Comparison of ENCODE assay signal across 8 cellular contexts in the genomic region with DNA sequence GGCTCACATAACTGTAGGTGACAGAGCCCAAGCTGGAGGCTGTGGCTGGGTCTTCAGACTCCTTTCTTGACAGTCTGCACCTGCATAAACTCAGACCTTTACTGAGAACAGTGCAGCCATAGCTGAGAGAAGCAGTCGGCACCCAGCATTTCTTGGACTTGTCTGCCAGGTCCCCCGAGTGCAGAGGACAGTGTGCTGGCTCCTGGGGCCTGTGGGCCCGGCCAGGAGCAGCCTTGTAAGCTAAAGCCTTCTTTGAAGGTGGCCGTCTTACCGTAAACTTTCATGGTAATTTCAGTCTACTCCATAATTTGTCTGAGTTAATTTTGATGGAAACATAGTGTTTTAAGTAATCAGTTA.
A peak's percentile ranks its signal among the peaks of the same experiment; 100 is the strongest.
DNase-seq lines count a peak whose midpoint lies in the region; ATAC-seq and TF ChIP-seq lines count a peak whose summit lies in the region.

No MANE protein-coding gene starts in this region.

- no peak overlapping the region for H4K5ac ChIP-seq in mesendoderm (ENCODE audit: low read length)

- ATAC-seq in Panc1 (no peak), GM21528 (IDR thresholded peaks at IDR 0.05; ENCODE audit: low FRiP score, unreplicated experiment) (no peak), GM19023 (IDR thresholded peaks at IDR 0.05; ENCODE audit: unreplicated experiment) (no peak)

- intact Hi-C loops in Panc1 (cut with micrococcal nuclease; ENCODE audit: unreplicated experiment) (loop anchor here (5.0 kb wide), 1 partner anchor 34 kb away; no protein-coding TSS in a partner anchor), esophagus muscularis mucosa (cut with DNase I) (loop anchor here (5.0 kb wide), 1 partner anchor 34 kb away; no protein-coding TSS in a partner anchor)

- WGBS in esophagus muscularis mucosa, result 61% methylated on average over 3 of the region's 5 CpGs
- WGBS in mesendoderm (ENCODE audit: extremely low coverage, insufficient coverage, low lambda C conversion rate), result no CpG with 5 or more reads among the region's 5 CpGs

- no peak overlapping the region for H3K18ac ChIP-seq in mesendoderm (ENCODE audit: low read length)

- H3K36me3 ChIP-seq in CD8-positive, alpha-beta memory T cell (ENCODE audit: insufficient read depth, low read length), result no peaks in the 10 kb centered on the region
- H3K36me3 ChIP-seq in Panc1 (ENCODE audit: control insufficient read depth, insufficient read depth, low read length) (no peaks in the 10 kb centered on the region), esophagus muscularis mucosa (no peaks in the 10 kb centered on the region), skeletal muscle tissue (ENCODE audit: control insufficient read depth in 3 of 3, insufficient read depth in 3 of 3, low read length in 3 of 3) (no peaks in the 10 kb centered on the region), WERI-Rb-1 (no peaks in the 10 kb centered on the region), mesendoderm (ENCODE audit: control insufficient read depth, insufficient read depth, low read length) (no peaks in the 10 kb centered on the region)

- in situ Hi-C loops in Panc1 (cut with HindIII; ENCODE audit: low pct_unique_long_range_greater_than_20kb, low sequenced_read_pairs), result no loop called here

- H3K9ac ChIP-seq in skeletal muscle tissue (ENCODE audit: low read depth in 1 of 3, low read length in 3 of 3), result peak overlapping the region in 2 of 3 donors; percentile 27 to 39
- no peak overlapping the region for H3K9ac ChIP-seq in mesendoderm (ENCODE audit: low read length)

- H2BK15ac ChIP-seq in mesendoderm (replicated peaks; ENCODE audit: low read depth), result no peak overlapping the region

- H3K56ac ChIP-seq in mesendoderm (ENCODE audit: low read length), result no peak overlapping the region

- TF ChIP-seq EP300 in esophagus muscularis mucosa (IDR thresholded peaks at IDR 0.05), result no peak

- H3K4me1 Mint-ChIP-seq in CD8-positive, alpha-beta memory T cell, result peaks cover 97 to 99% (median 97%) of the 10 kb centered on the region in 3 donors

- H3K27ac Mint-ChIP-seq in CD8-positive, alpha-beta memory T cell, result peak overlapping the region; percentile 93 to 98 (median 96)

- H2AK5ac ChIP-seq in mesendoderm (ENCODE audit: low read length), result no peak overlapping the region

- no peaks in the 10 kb centered on the region for H3K9me3 Mint-ChIP-seq in CD8-positive, alpha-beta memory T cell

- no peak overlapping the region for H4K8ac ChIP-seq in mesendoderm (ENCODE audit: low read depth, low read length)

- no peak overlapping the region for H2BK5ac ChIP-seq in mesendoderm (ENCODE audit: low read length)

- no peaks in the 10 kb centered on the region for H3K9me3 ChIP-seq in CD8-positive, alpha-beta memory T cell (ENCODE audit: low read length)
- H3K9me3 ChIP-seq in Panc1 (ENCODE audit: control insufficient read depth, insufficient read depth, low read depth, low read length) (no peaks in the 10 kb centered on the region), esophagus muscularis mucosa (no peaks in the 10 kb centered on the region), skeletal muscle tissue (ENCODE audit: control insufficient read depth in 3 of 3, low read length in 3 of 3) (no peaks in the 10 kb centered on the region), WERI-Rb-1 (ENCODE audit: severe bottlenecking) (no peaks in the 10 kb centered on the region)

- H3K27me3 Mint-ChIP-seq in CD8-positive, alpha-beta memory T cell, result no peaks in the 10 kb centered on the region

- CTCF ChIA-PET in CD8-positive, alpha-beta memory T cell (lab: Charles Lee), result interaction anchor here (1.0 to 19.9 kb wide), 6 partner anchors 10 to 127 kb away, joined by 3 to 295 read pairs (median 18); no protein-coding TSS in a partner anchor
- CTCF ChIA-PET in Panc1 (lab: Charles Lee), result interaction anchor here (1.0 kb wide), 1 partner anchor 15 kb away, joined by 3 read pairs; no protein-coding TSS in a partner anchor

- DNase-seq in CD8-positive, alpha-beta memory T cell, result no peak
- DNase-seq in Panc1 (ENCODE audit: low read depth, low spot score) (no peak), esophagus muscularis mucosa (ENCODE audit: extremely low spot score) (no peak), WERI-Rb-1 (no peak), mesendoderm (no peak)

- no peak overlapping the region for H2BK120ac ChIP-seq in mesendoderm (ENCODE audit: low read depth, low read length)

- peaks cover 44% of the 10 kb centered on the region for H3K79me1 ChIP-seq in mesendoderm (ENCODE audit: low read length)

- H3K79me2 ChIP-seq in mesendoderm (ENCODE audit: control insufficient read depth, insufficient read depth, low read length), result peaks cover 82% of the 10 kb centered on the region

- TF ChIP-seq CTCF in Panc1 (IDR thresholded peaks at IDR 0.05) (no peak), esophagus muscularis mucosa (IDR thresholded peaks at IDR 0.05) (no peak), WERI-Rb-1 (IDR thresholded peaks at IDR 0.05; ENCODE audit: low read depth, low read length) (no peak)

- no peak overlapping the region for H3K4me3 ChIP-seq in CD8-positive, alpha-beta memory T cell (ENCODE audit: low read length)
- H3K4me3 ChIP-seq in Panc1 (ENCODE audit: low read depth in 2 of 2, low read length in 2 of 2) (no peak overlapping the region), esophagus muscularis mucosa (peak overlapping the region in 1 of 4 donors; percentile 6), skeletal muscle tissue (ENCODE audit: low read length in 3 of 3) (peak overlapping the region in 1 of 3 donors; percentile 17), WERI-Rb-1 (ENCODE audit: low read depth, low read length) (no peak overlapping the region), mesendoderm (ENCODE audit: low read length) (no peak overlapping the region)

- BruUV-seq in Panc1 (replicated peaks; lab: Mats Ljungman, UMichigan), result no TSS peak

- H3K4me3 Mint-ChIP-seq in CD8-positive, alpha-beta memory T cell, result peak overlapping the region; percentile 65 to 94 (median 83)

- no peak overlapping the region for H3K23ac ChIP-seq in mesendoderm (ENCODE audit: low read length)

- H3K4ac ChIP-seq in mesendoderm (ENCODE audit: low read depth, low read length), result no peak overlapping the region

- POLR2A ChIA-PET in CD8-positive, alpha-beta memory T cell (lab: Charles Lee), result interaction anchor here (2.5 to 2.9 kb wide), 2 partner anchors 11 to 24 kb away, joined by 15 to 18 read pairs; no protein-coding TSS in a partner anchor
- POLR2A ChIA-PET in Panc1 (lab: Charles Lee), result interaction anchor here (1.0 kb wide), 1 partner anchor 25 kb away, joined by 3 read pairs; no protein-coding TSS in a partner anchor

- H3K4me1 ChIP-seq in CD8-positive, alpha-beta memory T cell (ENCODE audit: insufficient read depth, low read length), result peaks cover 100% of the 10 kb centered on the region
- H3K4me1 ChIP-seq in Panc1 (ENCODE audit: control insufficient read depth, insufficient read depth, low read length) (peaks cover 94% of the 10 kb centered on the region), esophagus muscularis mucosa (peaks cover 100% of the 10 kb centered on the region in 4 donors), skeletal muscle tissue (ENCODE audit: control insufficient read depth in 3 of 3, insufficient read depth in 3 of 3, low read length in 3 of 3) (peaks cover 93 to 97% (median 93%) of the 10 kb centered on the region in 3 donors), mesendoderm (ENCODE audit: control insufficient read depth, low read depth, low read length) (peaks cover 47% of the 10 kb centered on the region)

- no peak for TF ChIP-seq POLR2A in esophagus muscularis mucosa (IDR thresholded peaks at IDR 0.05; ENCODE audit: low read depth)

- H3K27me3 ChIP-seq in CD8-positive, alpha-beta memory T cell (ENCODE audit: insufficient read depth, low read length, poor library complexity, severe bottlenecking), result no peaks in the 10 kb centered on the region
- H3K27me3 ChIP-seq in Panc1 (ENCODE audit: control insufficient read depth, insufficient read depth, low read length) (no peaks in the 10 kb centered on the region), esophagus muscularis mucosa (no peaks in the 10 kb centered on the region), skeletal muscle tissue (ENCODE audit: control insufficient read depth in 3 of 3, insufficient read depth in 3 of 3, low read length in 3 of 3) (no peaks in the 10 kb centered on the region), WERI-Rb-1 (ENCODE audit: insufficient read depth, low read depth, severe bottlenecking) (no peaks in the 10 kb centered on the region), mesendoderm (ENCODE audit: insufficient read depth, low read length, poor library complexity) (no peaks in the 10 kb centered on the region)

- peaks cover 0 to 15% (median 0%) of the 10 kb centered on the region in 3 donors for H3K36me3 Mint-ChIP-seq in CD8-positive, alpha-beta memory T cell

- H3K27ac ChIP-seq in CD8-positive, alpha-beta memory T cell (ENCODE audit: low read depth, low read length), result peak overlapping the region; percentile 20
- H3K27ac ChIP-seq in Panc1 (ENCODE audit: low read length), result peak overlapping the region; percentile 96
- peak overlapping the region; percentile 93 to 100 (median 98) for H3K27ac ChIP-seq in esophagus muscularis mucosa (replicated peaks in 1 of 4)
- peak overlapping the region; percentile 87 for H3K27ac ChIP-seq in skeletal muscle tissue (ENCODE audit: low read depth, low read length)
- no peak overlapping the region for H3K27ac ChIP-seq in WERI-Rb-1
- no peak overlapping the region for H3K27ac ChIP-seq in mesendoderm (ENCODE audit: low read depth, low read length)

- no peak overlapping the region for H3K4me2 ChIP-seq in mesendoderm (ENCODE audit: low read length)

Comparison
In these comparisons a context has a peak if more than half of its experiments do, and no peak if none do; other contexts are left out.
1. H3K27ac ChIP-seq: peak in CD8-positive, alpha-beta memory T cell (single experiment), Panc1 (single experiment), esophagus muscularis mucosa (4 of 4) and skeletal muscle tissue (single experiment); none in WERI-Rb-1 (single experiment) and mesendoderm (single experiment).